10 cellular contexts compared by ENCODE assay signal in genomic region chr15:62506217-62506805, GRCh38.
DNase-seq lines count a peak whose midpoint lies in the region; ATAC-seq and TF ChIP-seq lines count a peak whose summit lies in the region.
"Had no signal": no experiment of that assay in that cellular context is flagged by ENCODE, and none has a peak within 500 bp of the region (broad histone marks: within the 10 kb centered on the region; RNA-seq: fewer than 3 reads in every experiment).

No MANE protein-coding gene starts in this region.

- no peak overlapping the region for H2AFZ ChIP-seq in GM23338

- no peaks in the 10 kb centered on the region for H3K27me3 ChIP-seq in GM23338 (ENCODE audit: insufficient read depth)

- H3K4me3 ChIP-seq in GM23338, result no peak overlapping the region
- H3K4me3 ChIP-seq in astrocyte of the cerebellum (ENCODE audit: low read depth, low read length), result no peak overlapping the region

- in situ Hi-C loops in astrocyte of the cerebellum (cut with HindIII; ENCODE audit: low sequenced_read_pairs), result no loop called here

- peak; percentile 40 for DNase-seq in GM23338 (ENCODE audit: low spot score)
- DNase-seq in astrocyte of the cerebellum (ENCODE audit: low read depth), result peak; percentile 51
- DNase-seq in iPS DF 19.7 (ENCODE audit: low read depth, low spot score), result peak; percentile 12
- DNase-seq in smooth muscle cell of the brain vasculature (ENCODE audit: low read depth, low spot score), result peak; percentile 72
- no peak for DNase-seq in C1 segment of cervical spinal cord (lab: John Stamatoyannopoulos, UW)
- no peak for DNase-seq in activated CD4-positive, alpha-beta T cell treated with anti-CD3 and anti-CD28 coated beads, Interleukin-2, amount 10 ng/mL, durations not matched to agents 24 days and 14 days
- DNase-seq: GDM1, NCI-H2171 had no signal

- H3K4me1 Mint-ChIP-seq in GM23338, result peaks cover 35% of the 10 kb centered on the region
- H3K4me1 Mint-ChIP-seq in stimulated activated memory B cell treated with anti-CD40 and anti-IgM and Interleukin-4, amounts not matched to agents 10 μg/mL and 1 μg/mL and 100 μg/mL, for 72 hours, result no peaks in the 10 kb centered on the region
- no peaks in the 10 kb centered on the region for H3K4me1 Mint-ChIP-seq in activated CD4-positive, alpha-beta T cell treated with anti-CD3 and anti-CD28 coated beads, Interleukin-2, amount 10 ng/mL, durations not matched to agents 24 days and 14 days

- ATAC-seq in GM23338 (peak; percentile 60), HG03565 (IDR thresholded peaks at IDR 0.05; ENCODE audit: unreplicated experiment) (no peak)
- no peak for ATAC-seq in stimulated activated memory B cell treated with anti-CD40 and anti-IgM and Interleukin-4, amounts not matched to agents 10 μg/mL and 1 μg/mL and 100 μg/mL, for 72 hours

- peaks cover 2% of the 10 kb centered on the region for H3K27me3 Mint-ChIP-seq in GM23338 (ENCODE audit: insufficient read depth, low read depth, poor library complexity)
- peaks cover 19% of the 10 kb centered on the region for H3K27me3 Mint-ChIP-seq in stimulated activated memory B cell treated with anti-CD40 and anti-IgM and Interleukin-4, amounts not matched to agents 10 μg/mL and 1 μg/mL and 100 μg/mL, for 72 hours
- peaks cover 4% of the 10 kb centered on the region for H3K27me3 Mint-ChIP-seq in activated CD4-positive, alpha-beta T cell treated with anti-CD3 and anti-CD28 coated beads, Interleukin-2, amount 10 ng/mL, durations not matched to agents 24 days and 14 days

- H3K36me3 Mint-ChIP-seq in GM23338 (ENCODE audit: low read depth), result no peaks in the 10 kb centered on the region
- no peaks in the 10 kb centered on the region for H3K36me3 Mint-ChIP-seq in stimulated activated memory B cell treated with anti-CD40 and anti-IgM and Interleukin-4, amounts not matched to agents 10 μg/mL and 1 μg/mL and 100 μg/mL, for 72 hours
- no peaks in the 10 kb centered on the region for H3K36me3 Mint-ChIP-seq in activated CD4-positive, alpha-beta T cell treated with anti-CD3 and anti-CD28 coated beads, Interleukin-2, amount 10 ng/mL, durations not matched to agents 24 days and 14 days (ENCODE audit: low read depth)

- no peaks in the 10 kb centered on the region for H3K9me3 Mint-ChIP-seq in GM23338
- H3K9me3 Mint-ChIP-seq in stimulated activated memory B cell treated with anti-CD40 and anti-IgM and Interleukin-4, amounts not matched to agents 10 μg/mL and 1 μg/mL and 100 μg/mL, for 72 hours, result no peaks in the 10 kb centered on the region
- H3K9me3 Mint-ChIP-seq in activated CD4-positive, alpha-beta T cell treated with anti-CD3 and anti-CD28 coated beads, Interleukin-2, amount 10 ng/mL, durations not matched to agents 24 days and 14 days, result no peaks in the 10 kb centered on the region

- H3F3A ChIP-seq in GM23338 (replicated peaks; ENCODE audit: low read depth), result no peaks in the 10 kb centered on the region

- H3K27ac Mint-ChIP-seq in GM23338, result no peak overlapping the region
- no peak overlapping the region for H3K27ac Mint-ChIP-seq in stimulated activated memory B cell treated with anti-CD40 and anti-IgM and Interleukin-4, amounts not matched to agents 10 μg/mL and 1 μg/mL and 100 μg/mL, for 72 hours
- H3K27ac Mint-ChIP-seq in activated CD4-positive, alpha-beta T cell treated with anti-CD3 and anti-CD28 coated beads, Interleukin-2, amount 10 ng/mL, durations not matched to agents 24 days and 14 days, result no peak overlapping the region

- H4K20me1 ChIP-seq in GM23338 (replicated peaks; ENCODE audit: insufficient read depth), result no peaks in the 10 kb centered on the region

- no peaks in the 10 kb centered on the region for H3K36me3 ChIP-seq in GM23338 (ENCODE audit: insufficient read depth)

- no peak overlapping the region; the same call in 1 of the 2 replicates for H3K27ac ChIP-seq in GM23338 (ENCODE audit: low read depth)

- no peak for TF ChIP-seq CTCF in GM23338 (conservative IDR thresholded peaks at IDR 0.05; ENCODE audit: low read depth in 2 of 2)
- TF ChIP-seq CTCF in astrocyte of the cerebellum (IDR thresholded peaks at IDR 0.05; ENCODE audit: low read depth, low read length, missing control alignments), result no peak

- intact Hi-C loops in activated CD4-positive, alpha-beta T cell treated with anti-CD3 and anti-CD28 coated beads, Interleukin-2, amount 10 ng/mL, durations not matched to agents 24 days and 14 days (cut with micrococcal nuclease), result no loop called here

- H3K9me2 ChIP-seq in GM23338 (ENCODE audit: insufficient read depth), result no peaks in the 10 kb centered on the region

- H3K4me3 Mint-ChIP-seq in GM23338, result no peak overlapping the region
- no peak overlapping the region for H3K4me3 Mint-ChIP-seq in stimulated activated memory B cell treated with anti-CD40 and anti-IgM and Interleukin-4, amounts not matched to agents 10 μg/mL and 1 μg/mL and 100 μg/mL, for 72 hours
- H3K4me3 Mint-ChIP-seq in activated CD4-positive, alpha-beta T cell treated with anti-CD3 and anti-CD28 coated beads, Interleukin-2, amount 10 ng/mL, durations not matched to agents 24 days and 14 days, result no peak overlapping the region

- H3K79me2 ChIP-seq in GM23338 (replicated peaks; ENCODE audit: insufficient read depth), result no peaks in the 10 kb centered on the region

- 0 out of 2 replicates have a peak overlapping the region, but pooled peaks have one; percentile 17 for H3K4me2 ChIP-seq in GM23338

- H3K4me1 ChIP-seq in GM23338 (ENCODE audit: insufficient read depth), result peaks cover 9% of the 10 kb centered on the region; the same call in 1 of the 2 replicates

TF ChIP-seq in GM23338, 12 proteins besides CTCF, POLR2A, EP300 and RAD21 (continues in another document):
- TF ChIP-seq POLR2AphosphoS5 (IDR thresholded peaks at IDR 0.05; ENCODE audit: low read depth), result no peak
- TF ChIP-seq CREB1 (CRISPR knock-in tag; IDR thresholded peaks at IDR 0.05; ENCODE audit: low read depth), result no peak
- no peak for TF ChIP-seq NANOG (IDR thresholded peaks at IDR 0.05; ENCODE audit: borderline replicate concordance)
- TF ChIP-seq STAT1 (IDR thresholded peaks at IDR 0.05; ENCODE audit: unreplicated experiment), result no peak
- TF ChIP-seq ETS1 (IDR thresholded peaks at IDR 0.05), result no peak

Comparison
In these comparisons a context has a peak if more than half of its experiments do, and no peak if none do; other contexts are left out.
1. DNase-seq: peak in GM23338 (single experiment), astrocyte of the cerebellum (single experiment), iPS DF 19.7 (single experiment) and smooth muscle cell of the brain vasculature (single experiment); none in C1 segment of cervical spinal cord (0 of 14) and activated CD4-positive, alpha-beta T cell treated with anti-CD3 and anti-CD28 coated beads, Interleukin-2, amount 10 ng/mL, durations not matched to agents 24 days and 14 days (single experiment).